Comparison of ENCODE assay signal across 24 cellular contexts in the genomic region with DNA sequence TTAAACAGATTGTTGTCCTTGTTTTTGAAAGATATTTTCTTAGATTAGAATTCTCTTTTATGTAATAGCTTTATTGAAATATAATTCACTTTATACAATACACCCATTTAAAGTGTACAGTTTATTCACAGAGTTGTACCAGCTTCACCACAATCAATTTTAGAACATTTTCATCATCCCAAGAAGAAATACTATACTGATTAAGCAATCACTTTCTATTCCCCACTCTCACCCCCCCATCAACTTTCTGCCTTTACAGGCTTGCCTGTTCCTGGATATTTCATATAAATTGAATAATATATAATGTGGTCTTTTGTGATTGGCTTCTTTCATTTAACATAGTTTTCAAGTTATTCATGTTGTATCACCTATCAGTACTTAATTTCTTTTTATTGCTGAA.
"Had no signal": no experiment of that assay in that cellular context is flagged by ENCODE, and none has a peak within 500 bp of the region (broad histone marks: within the 10 kb centered on the region; RNA-seq: fewer than 3 reads in every experiment).

No MANE protein-coding gene starts in this region.

- H3K4me1 ChIP-seq: parathyroid adenoma, right lobe of liver, testis, upper lobe of left lung had no signal

- H3K4me3 Mint-ChIP-seq: memory B cell; natural killer cell; stimulated activated effector memory CD8-positive, alpha-beta T cell treated with anti-CD3 and anti-CD28 coated beads, Interleukin-12 subunit alpha, Interleukin-12 subunit beta, amount 100 ng/mL, for 72 hours had no signal

- H3K9me3 Mint-ChIP-seq: memory B cell; natural killer cell; stimulated activated effector memory CD8-positive, alpha-beta T cell treated with anti-CD3 and anti-CD28 coated beads, Interleukin-12 subunit alpha, Interleukin-12 subunit beta, amount 100 ng/mL, for 72 hours had no signal

- H3K36me3 ChIP-seq: neutrophil had no signal

- FAIRE-seq: endothelial cell of umbilical vein, kidney, urothelium cell line had no signal

- H3K27me3 ChIP-seq: esophagus muscularis mucosa, neutrophil, right lobe of liver, stomach, testis, tibial nerve, upper lobe of left lung had no signal

- H3K36me3 Mint-ChIP-seq: natural killer cell; stimulated activated effector memory CD8-positive, alpha-beta T cell treated with anti-CD3 and anti-CD28 coated beads, Interleukin-12 subunit alpha, Interleukin-12 subunit beta, amount 100 ng/mL, for 72 hours had no signal

- H3K27ac Mint-ChIP-seq: natural killer cell; progenitor cell of endocrine pancreas; stimulated activated effector memory CD8-positive, alpha-beta T cell treated with anti-CD3 and anti-CD28 coated beads, Interleukin-12 subunit alpha, Interleukin-12 subunit beta, amount 100 ng/mL, for 72 hours had no signal

- H2AFZ ChIP-seq: parathyroid adenoma had no signal

- H3K9me3 ChIP-seq: esophagus muscularis mucosa, neutrophil, right lobe of liver, stomach, testis, tibial nerve, upper lobe of left lung had no signal

- H3K27me3 Mint-ChIP-seq: memory B cell, progenitor cell of endocrine pancreas had no signal

- H3K27ac ChIP-seq: coronary artery, esophagus muscularis mucosa, neutrophil, parathyroid adenoma, right lobe of liver, stomach, testis, tibial nerve, upper lobe of left lung had no signal

- H3K4me3 ChIP-seq: coronary artery, esophagus muscularis mucosa, lung, right lobe of liver, stomach, testis, tibial nerve, upper lobe of left lung had no signal

- DNase-seq: dermis blood vessel endothelial cell; effector memory CD4-positive, alpha-beta T cell; head of caudate nucleus; kidney; natural killer cell; right lobe of liver; stimulated activated CD4-positive, alpha-beta T cell treated with anti-CD3 and anti-CD28 coated beads, Interleukin-2, amount 100 ng/mL, for 24 hours; stimulated activated CD4-positive, alpha-beta T cell treated with anti-CD3 and anti-CD28 coated beads, Interleukin-4, amount 100 ng/mL, for 24 hours; stimulated activated naive CD4-positive, alpha-beta T cell treated with Interleukin-2 at 50 U/mL for 16 hours; stomach; testis; upper lobe of left lung had no signal

- H3K9ac ChIP-seq: parathyroid adenoma had no signal

- ATAC-seq: left lobe of liver; natural killer cell; right lobe of liver; stimulated activated effector memory CD8-positive, alpha-beta T cell treated with anti-CD3 and anti-CD28 coated beads, Interleukin-12 subunit alpha, Interleukin-12 subunit beta, amount 100 ng/mL, for 72 hours had no signal
